ENCODE assay signal across 13 cellular contexts in the genomic region with DNA sequence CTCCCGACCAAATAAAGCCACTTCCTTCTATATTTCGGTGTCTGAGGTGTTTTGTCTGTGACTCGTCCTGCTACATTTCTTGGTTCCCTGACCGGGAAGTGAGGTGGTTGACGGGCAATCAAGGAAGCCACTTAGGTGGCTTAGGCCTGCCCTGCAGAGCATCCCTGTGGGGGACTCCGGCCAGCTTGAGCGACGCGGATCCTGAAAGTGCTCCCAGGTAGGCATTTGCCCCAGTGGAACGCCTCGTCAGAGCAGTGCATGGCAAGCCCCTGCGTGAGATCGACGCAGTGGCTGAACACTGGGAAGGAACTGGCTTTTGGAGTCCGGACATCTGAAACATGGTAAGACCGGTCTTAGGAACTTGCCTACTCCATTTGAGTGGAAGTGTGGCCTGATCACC.
DNase-seq lines count a peak whose midpoint lies in the region; ATAC-seq and TF ChIP-seq lines count a peak whose summit lies in the region.
"Had no signal": no experiment of that assay in that cellular context is flagged by ENCODE, and none has a peak within 500 bp of the region (broad histone marks: within the 10 kb centered on the region; RNA-seq: fewer than 3 reads in every experiment).

No MANE protein-coding gene starts in this region.

- no peaks in the 10 kb centered on the region for H3K27me3 ChIP-seq in body of pancreas
- H3K27me3 ChIP-seq: BLaER1 treated with 17β-estradiol and CSF1 and Interleukin-3, amounts not matched to agents 10 nM and 100 nM had no signal

- H3K36me3 ChIP-seq in body of pancreas (replicated peaks in 1 of 2; ENCODE audit: insufficient read depth in 1 of 2, low read depth in 2 of 2): no peaks in the 10 kb centered on the region
- H3K36me3 ChIP-seq: BLaER1 treated with 17β-estradiol and CSF1 and Interleukin-3, amounts not matched to agents 10 nM and 100 nM had no signal

- H3K4me1 ChIP-seq in body of pancreas: peaks cover 13% of the 10 kb centered on the region
- H3K4me1 ChIP-seq: BLaER1 treated with 17β-estradiol and CSF1 and Interleukin-3, amounts not matched to agents 10 nM and 100 nM had no signal

- H3K4me1 Mint-ChIP-seq in neural crest cell: peaks cover 6% of the 10 kb centered on the region
- H3K4me1 Mint-ChIP-seq: CD4-positive, CD25-positive, alpha-beta regulatory T cell had no signal

- intact Hi-C loops in body of pancreas (cut with DNase I): no loop called here

- peaks cover 24% of the 10 kb centered on the region for H3K9me3 Mint-ChIP-seq in neural crest cell

- no peak overlapping the region for H3K4me3 ChIP-seq in body of pancreas
- H3K4me3 ChIP-seq: BLaER1 treated with 17β-estradiol and CSF1 and Interleukin-3, amounts not matched to agents 10 nM and 100 nM had no signal

- DNase-seq in M059J (ENCODE audit: low read depth) (peak; percentile 2), body of pancreas (peak in 1 of 4 donors; percentile 6), neural crest cell (ENCODE audit: low read depth, low spot score) (no peak), erythroblast (lab: John Stamatoyannopoulos, UW) (no peak), retina (no peak)
- DNase-seq: ACHN; CD4-positive, CD25-positive, alpha-beta regulatory T cell; DMS 273 treated with DMSO at 0.1 percent for 48 hours; DMS79; KBM-7 had no signal

- H3K27me3 Mint-ChIP-seq in neural crest cell (ENCODE audit: low read depth): no peaks in the 10 kb centered on the region
- H3K27me3 Mint-ChIP-seq: CD4-positive, CD25-positive, alpha-beta regulatory T cell had no signal

- peaks cover 21% of the 10 kb centered on the region for H3K36me3 Mint-ChIP-seq in neural crest cell (ENCODE audit: low read depth)
- H3K36me3 Mint-ChIP-seq: CD4-positive, CD25-positive, alpha-beta regulatory T cell had no signal

- no peak for ATAC-seq in body of pancreas
- no peak for ATAC-seq in HG03460 (IDR thresholded peaks at IDR 0.05; ENCODE audit: unreplicated experiment)
- ATAC-seq in GM21447 (IDR thresholded peaks at IDR 0.05; ENCODE audit: unreplicated experiment): no peak

- peaks cover 0 to 18% (median 0%) of the 10 kb centered on the region in 3 donors for H3K9me3 ChIP-seq in body of pancreas

- H3K27ac Mint-ChIP-seq in neural crest cell (ENCODE audit: unreplicated experiment): peak overlapping the region; percentile 76
- H3K27ac Mint-ChIP-seq: CD4-positive, CD25-positive, alpha-beta regulatory T cell had no signal

- no peak overlapping the region for H3K4me3 Mint-ChIP-seq in neural crest cell
- H3K4me3 Mint-ChIP-seq: CD4-positive, CD25-positive, alpha-beta regulatory T cell had no signal

- peak overlapping the region in 3 of 4 donors; percentile 36 to 74 (median 51) for H3K27ac ChIP-seq in body of pancreas
- H3K27ac ChIP-seq: BLaER1 treated with 17β-estradiol and CSF1 and Interleukin-3, amounts not matched to agents 10 nM and 100 nM had no signal

- TF ChIP-seq CTCF in body of pancreas (IDR thresholded peaks at IDR 0.05) (no peak), neural crest cell (conservative IDR thresholded peaks at IDR 0.05) (no peak)

- no peak for TF ChIP-seq POLR2A in body of pancreas (IDR thresholded peaks at IDR 0.05)
- TF ChIP-seq POLR2A in erythroblast (IDR thresholded peaks at IDR 0.05; ENCODE audit: low read length): no peak

- WGBS in body of pancreas, 2 donors: 85 to 88% methylated on average over 11 to 16 of the region's 16 CpGs
